Comparison of ENCODE assay signal across 2 cellular contexts in genomic region chr16:68015681-68016080, GRCh38.
TF ChIP-seq lines count a peak whose summit lies in the region.

Gene DPEP2NB, minus strand, starts transcription at chr16:68015911. Its CDS starts 141 bp downstream, at chr16:68015770.

TF ChIP-seq in A549, 52 proteins besides CTCF, POLR2A, EP300 and RAD21 (continued from another document):
- TF ChIP-seq SREBF2 (IDR thresholded peaks at IDR 0.05) = no peak

TF ChIP-seq in K562, 482 proteins besides CTCF, POLR2A, EP300 and RAD21 (continued from another document):
- TF ChIP-seq ZNF277 (CRISPR knock-in tag; IDR thresholded peaks at IDR 0.05; ENCODE audit: borderline replicate concordance) (no peak), CREM (IDR thresholded peaks at IDR 0.05; ENCODE audit: low read depth) (peak; percentile 62), CREB3 (tag; conservative IDR thresholded peaks at IDR 0.05; ENCODE audit: low read depth) (no peak), CREB1 (IDR thresholded peaks at IDR 0.05) (peak; percentile 69; the same call in 1 of the 2 replicates), CREB1 (CRISPR knock-in tag; IDR thresholded peaks at IDR 0.05) (peak; percentile 60), SAP30 (IDR thresholded peaks at IDR 0.05; ENCODE audit: borderline replicate concordance, insufficient read depth, low read depth, low read length, poor library complexity, severe bottlenecking) (no peak)
